In the genomic region with DNA sequence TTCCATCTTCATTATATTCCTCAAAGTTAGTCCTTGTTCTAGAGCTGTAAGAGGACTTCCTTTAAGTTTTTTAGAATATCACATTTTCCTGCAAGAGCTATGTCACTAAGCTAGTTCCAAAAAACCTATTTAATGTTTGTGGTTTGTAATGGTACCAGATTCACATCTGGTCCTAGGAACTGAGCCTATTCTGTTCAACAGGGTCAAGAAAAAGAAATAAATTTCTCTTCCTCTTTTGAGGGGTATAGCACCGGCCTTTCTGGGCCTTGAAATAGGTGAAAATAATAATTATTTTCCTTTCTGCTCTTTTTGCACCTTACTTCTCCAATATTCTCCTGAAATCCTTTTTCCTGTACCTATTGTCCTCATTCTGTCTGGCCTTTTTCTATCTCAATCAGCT, we compare ENCODE assay signal across 19 cellular contexts. TPM values are rescaled to one million over a fixed set of nuclear protein-coding genes. Genes with fewer than 3 reads are reported as not detected.
DNase-seq lines count a peak whose midpoint lies in the region; ATAC-seq and TF ChIP-seq lines count a peak whose summit lies in the region.
"Had no signal": no experiment of that assay in that cellular context is flagged by ENCODE, and none has a peak within 500 bp of the region (broad histone marks: within the 10 kb centered on the region; RNA-seq: fewer than 3 reads in every experiment).

No MANE protein-coding gene starts in this region.

- no peak overlapping the region for H3K27ac ChIP-seq in gastroesophageal sphincter

- DNase-seq in fibroblast of peridontal ligament (ENCODE audit: extremely low read depth) (peak; percentile 12), NCI-H524 (lab: John Stamatoyannopoulos, UW) (no peak), NCI-H2171 treated with DMSO at 0.1 percent for 48 hours (lab: John Stamatoyannopoulos, UW) (no peak)
- DNase-seq: ACHN; BE2C; C1 segment of cervical spinal cord; CD4-positive, CD25-positive, alpha-beta regulatory T cell; CD8-positive, alpha-beta memory T cell; COR-L47; DMS 273 treated with DMSO at 0.1 percent for 48 hours; DMS53; DND-41; EL had no signal

- TF ChIP-seq CTCF in gastroesophageal sphincter (IDR thresholded peaks at IDR 0.05): no peak

- no peaks in the 10 kb centered on the region for H3K27me3 ChIP-seq in gastroesophageal sphincter

- no peaks in the 10 kb centered on the region for H3K36me3 ChIP-seq in gastroesophageal sphincter
- H3K36me3 ChIP-seq: BE2C, HAP-1 had no signal

- ATAC-seq in HG02798 (IDR thresholded peaks at IDR 0.05; ENCODE audit: poor library complexity, unreplicated experiment): peak; percentile 35
- peak; percentile 45 for ATAC-seq in HG03520 (IDR thresholded peaks at IDR 0.05; ENCODE audit: unreplicated experiment)
- ATAC-seq in gastroesophageal sphincter: no peak
- ATAC-seq: GM12878 had no signal

- no peaks in the 10 kb centered on the region for H3K9me3 ChIP-seq in gastroesophageal sphincter
- H3K9me3 ChIP-seq: BE2C, HAP-1 had no signal

- WGBS in gastroesophageal sphincter (ENCODE audit: low coverage in 1 of 2), 2 donors: 73 to 88% methylated on average over 1 of the region's 1 CpG

- no peak for TF ChIP-seq EP300 in gastroesophageal sphincter (IDR thresholded peaks at IDR 0.05)

- no peak overlapping the region for H3K4me3 ChIP-seq in gastroesophageal sphincter
- H3K4me3 ChIP-seq: GM12878, HAP-1 had no signal

- TF ChIP-seq POLR2A in gastroesophageal sphincter (IDR thresholded peaks at IDR 0.05): no peak

- H3K4me1 ChIP-seq in gastroesophageal sphincter: peaks cover 0 to 22% (median 7%) of the 10 kb centered on the region in 3 donors
- H3K4me1 ChIP-seq: BE2C, HAP-1 had no signal

RNA-seq across cellular contexts. Expression of a gene that starts 3.6 kb away (rescaled TPM):
- total RNA-seq in gastroesophageal sphincter: 10 to 100 TPM; 29.3 to 55.7 (median 44.0) TPM
- total RNA-seq: CD4-positive, CD25-positive, alpha-beta regulatory T cell; G401 had no signal
